In the genomic region with DNA sequence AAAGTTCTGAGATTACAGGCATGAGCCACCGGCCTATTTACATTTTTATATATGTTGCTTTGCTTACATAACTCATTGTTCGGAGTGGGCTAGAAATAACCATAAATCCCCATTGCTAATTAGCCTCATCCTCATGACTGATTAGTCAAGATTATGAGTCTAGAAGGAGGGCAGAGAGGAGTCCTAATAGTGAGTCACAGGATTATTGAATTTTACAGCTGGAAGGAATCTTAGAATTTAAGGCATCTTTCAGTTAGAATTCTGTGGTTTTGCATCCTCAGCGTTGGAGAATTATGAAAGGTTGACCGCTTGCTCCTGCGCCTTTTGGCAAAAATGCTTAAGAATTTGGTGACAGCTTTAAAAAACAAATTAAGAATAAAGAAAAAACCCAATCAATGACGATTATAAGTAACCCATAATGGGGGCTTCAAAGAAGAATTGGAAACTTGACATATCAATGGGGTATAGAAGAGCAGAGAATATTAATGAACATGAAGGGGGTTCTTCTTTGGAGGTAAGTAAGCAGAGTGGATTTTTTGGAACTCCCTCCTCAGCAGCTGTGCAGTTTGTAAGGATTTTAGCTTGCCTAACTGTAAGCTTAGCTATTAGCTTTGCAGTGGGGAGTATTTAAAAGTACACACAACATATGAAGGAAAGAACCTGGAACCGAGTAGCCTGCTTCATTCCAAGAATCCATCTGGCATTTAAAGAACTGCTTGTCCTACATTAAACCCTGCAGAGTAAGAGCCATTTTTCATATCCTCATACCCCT, we compare ENCODE assay signal across 1 cellular context.
TF ChIP-seq lines count a peak whose summit lies in the region.

No MANE protein-coding gene starts in this region.

TF ChIP-seq in GM23338, 12 proteins besides CTCF, POLR2A, EP300 and RAD21 (continued from another document):
- TF ChIP-seq, protein P1, sequence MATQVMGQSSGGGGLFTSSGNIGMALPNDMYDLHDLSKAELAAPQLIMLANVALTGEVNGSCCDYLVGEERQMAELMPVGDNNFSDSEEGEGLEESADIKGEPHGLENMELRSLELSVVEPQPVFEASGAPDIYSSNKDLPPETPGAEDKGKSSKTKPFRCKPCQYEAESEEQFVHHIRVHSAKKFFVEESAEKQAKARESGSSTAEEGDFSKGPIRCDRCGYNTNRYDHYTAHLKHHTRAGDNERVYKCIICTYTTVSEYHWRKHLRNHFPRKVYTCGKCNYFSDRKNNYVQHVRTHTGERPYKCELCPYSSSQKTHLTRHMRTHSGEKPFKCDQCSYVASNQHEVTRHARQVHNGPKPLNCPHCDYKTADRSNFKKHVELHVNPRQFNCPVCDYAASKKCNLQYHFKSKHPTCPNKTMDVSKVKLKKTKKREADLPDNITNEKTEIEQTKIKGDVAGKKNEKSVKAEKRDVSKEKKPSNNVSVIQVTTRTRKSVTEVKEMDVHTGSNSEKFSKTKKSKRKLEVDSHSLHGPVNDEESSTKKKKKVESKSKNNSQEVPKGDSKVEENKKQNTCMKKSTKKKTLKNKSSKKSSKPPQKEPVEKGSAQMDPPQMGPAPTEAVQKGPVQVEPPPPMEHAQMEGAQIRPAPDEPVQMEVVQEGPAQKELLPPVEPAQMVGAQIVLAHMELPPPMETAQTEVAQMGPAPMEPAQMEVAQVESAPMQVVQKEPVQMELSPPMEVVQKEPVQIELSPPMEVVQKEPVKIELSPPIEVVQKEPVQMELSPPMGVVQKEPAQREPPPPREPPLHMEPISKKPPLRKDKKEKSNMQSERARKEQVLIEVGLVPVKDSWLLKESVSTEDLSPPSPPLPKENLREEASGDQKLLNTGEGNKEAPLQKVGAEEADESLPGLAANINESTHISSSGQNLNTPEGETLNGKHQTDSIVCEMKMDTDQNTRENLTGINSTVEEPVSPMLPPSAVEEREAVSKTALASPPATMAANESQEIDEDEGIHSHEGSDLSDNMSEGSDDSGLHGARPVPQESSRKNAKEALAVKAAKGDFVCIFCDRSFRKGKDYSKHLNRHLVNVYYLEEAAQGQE (IDR thresholded peaks at IDR 0.05; ENCODE audit: unreplicated experiment), result no peak
- no peak for TF ChIP-seq EZH2phosphoT487 (IDR thresholded peaks at IDR 0.05; ENCODE audit: unreplicated experiment)
- TF ChIP-seq STAT1 (IDR thresholded peaks at IDR 0.05; ENCODE audit: unreplicated experiment), result no peak
